In the genomic region with DNA sequence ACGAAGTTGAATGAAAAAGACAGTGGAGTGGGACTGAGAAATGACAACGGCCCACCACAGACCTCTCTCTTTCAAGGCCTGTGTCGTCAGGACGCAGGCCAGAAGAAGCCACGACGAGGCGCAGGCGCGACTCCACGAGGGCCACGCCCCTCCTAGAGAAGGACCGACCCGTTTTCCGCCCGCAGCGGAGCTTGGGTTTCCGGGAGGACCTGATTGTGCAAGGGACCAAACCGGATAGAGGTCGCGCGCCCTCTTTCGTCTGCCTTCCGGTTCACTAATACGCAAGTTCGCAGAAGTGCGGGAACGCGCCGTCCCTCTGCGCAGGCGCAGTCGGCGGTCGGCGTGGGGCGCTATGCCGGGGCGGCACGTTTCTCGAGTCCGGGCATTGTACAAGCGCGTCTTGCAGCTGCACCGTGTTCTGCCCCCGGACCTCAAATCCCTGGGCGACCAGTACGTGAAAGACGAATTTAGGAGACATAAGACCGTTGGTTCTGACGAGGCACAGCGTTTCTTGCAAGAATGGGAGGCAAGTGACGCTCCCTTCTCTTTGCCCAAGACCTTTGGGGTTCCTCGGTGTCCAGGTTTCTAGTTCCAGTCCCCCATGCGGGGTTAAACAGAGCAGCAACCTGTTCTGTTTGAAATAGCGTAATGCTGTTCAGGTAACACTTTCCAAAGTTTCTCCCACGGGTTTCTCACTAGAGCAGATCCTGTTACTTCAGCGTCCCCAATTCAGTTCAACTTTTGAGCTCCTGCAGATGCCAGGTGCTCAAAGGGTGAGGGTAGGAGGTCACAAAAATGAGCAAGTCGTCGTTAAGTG, we compare ENCODE assay signal across 8 cellular contexts. TPM values are rescaled to one million over a fixed set of nuclear protein-coding genes. Genes with fewer than 3 reads are reported as not detected.
DNase-seq lines count a peak whose midpoint lies in the region; ATAC-seq and TF ChIP-seq lines count a peak whose summit lies in the region.

Gene SDHAF3, plus strand, starts transcription at position 327 of the 817 bp plus-strand sequence. Its CDS starts 26 bp downstream, at position 353.

- no peak for TF ChIP-seq CTCF in coronary artery (IDR thresholded peaks at IDR 0.05)

- peaks cover 13% of the 10 kb centered on the region for H3K36me3 Mint-ChIP-seq in activated CD4-positive, alpha-beta T cell treated with anti-CD3 and anti-CD28 coated beads, Interleukin-2, amount 10 ng/mL, durations not matched to agents 24 days and 14 days (ENCODE audit: low read depth)

- peak; percentile 43 to 96 (median 92) for DNase-seq in C1 segment of cervical spinal cord (lab: John Stamatoyannopoulos, UW)
- DNase-seq in NCI-H526 treated with DMSO at 0.1 percent for 48 hours (lab: John Stamatoyannopoulos, UW) = peak; percentile 99
- DNase-seq in activated CD4-positive, alpha-beta T cell treated with anti-CD3 and anti-CD28 coated beads, Interleukin-2, amount 10 ng/mL, durations not matched to agents 24 days and 14 days = peak; percentile 99
- peak; percentile 98 for DNase-seq in coronary artery (ENCODE audit: low spot score)
- peak; percentile 99 for DNase-seq in left kidney (ENCODE audit: low read depth, low spot score)
- DNase-seq in stimulated activated CD4-positive, alpha-beta T cell treated with anti-CD3 and anti-CD28 coated beads, Interleukin-2, amount 100 ng/mL, for 24 hours = peak; percentile 98

- peak within 1 kb of the TSS; percentile 93 for H3K4me3 Mint-ChIP-seq in activated CD4-positive, alpha-beta T cell treated with anti-CD3 and anti-CD28 coated beads, Interleukin-2, amount 10 ng/mL, durations not matched to agents 24 days and 14 days

- peaks cover 26% of the 10 kb centered on the region for H3K4me1 Mint-ChIP-seq in activated CD4-positive, alpha-beta T cell treated with anti-CD3 and anti-CD28 coated beads, Interleukin-2, amount 10 ng/mL, durations not matched to agents 24 days and 14 days

- peak within 1 kb of the TSS; percentile 29 to 76 for H3K27ac ChIP-seq in coronary artery

- H3K27me3 Mint-ChIP-seq in activated CD4-positive, alpha-beta T cell treated with anti-CD3 and anti-CD28 coated beads, Interleukin-2, amount 10 ng/mL, durations not matched to agents 24 days and 14 days = no peaks in the 10 kb centered on the region

- intact Hi-C loops in activated CD4-positive, alpha-beta T cell treated with anti-CD3 and anti-CD28 coated beads, Interleukin-2, amount 10 ng/mL, durations not matched to agents 24 days and 14 days (cut with micrococcal nuclease) = loop anchor here (1.0 to 5.0 kb wide), 4 partner anchors 640 to 854 kb away; partner anchors contain the start of gene ASNS

- ATAC-seq in GM19324 (IDR thresholded peaks at IDR 0.05; ENCODE audit: low FRiP score, unreplicated experiment) (peak; percentile 95), HG03469 (IDR thresholded peaks at IDR 0.05; ENCODE audit: unreplicated experiment) (peak; percentile 88)

- H3K27ac Mint-ChIP-seq in activated CD4-positive, alpha-beta T cell treated with anti-CD3 and anti-CD28 coated beads, Interleukin-2, amount 10 ng/mL, durations not matched to agents 24 days and 14 days = peak within 1 kb of the TSS; percentile 95

- H3K4me3 ChIP-seq in coronary artery = peak within 1 kb of the TSS; percentile 81

- peaks cover 5% of the 10 kb centered on the region for H3K9me3 Mint-ChIP-seq in activated CD4-positive, alpha-beta T cell treated with anti-CD3 and anti-CD28 coated beads, Interleukin-2, amount 10 ng/mL, durations not matched to agents 24 days and 14 days

RNA-seq across cellular contexts. Expression of gene SDHAF3, which starts in this region (rescaled TPM):
- total RNA-seq in activated CD4-positive, alpha-beta T cell treated with anti-CD3 and anti-CD28 coated beads, Interleukin-2, amount 10 ng/mL, durations not matched to agents 24 days and 14 days = 24.9 and 27.8 TPM in 2 replicates

Comparison
In these comparisons a context has a peak if more than half of its experiments do, and no peak if none do; other contexts are left out.
1. Peak in every context shown above with its lines: DNase-seq, ATAC-seq, H3K4me3 ChIP-seq and H3K27ac ChIP-seq.